Comparison of ENCODE assay signal across 10 cellular contexts in genomic region chr17:2723997-2724782, GRCh38. TPM values are rescaled to one million over a fixed set of nuclear protein-coding genes. Genes with fewer than 3 reads are reported as not detected.
DNase-seq lines count a peak whose midpoint lies in the region; ATAC-seq, FAIRE-seq and TF ChIP-seq lines count a peak whose summit lies in the region.
"Had no signal": no experiment of that assay in that cellular context is flagged by ENCODE, and none has a peak within 500 bp of the region (broad histone marks: within the 10 kb centered on the region; RNA-seq: fewer than 3 reads in every experiment).

No MANE protein-coding gene starts in this region.

- FAIRE-seq in A549 (lab: Jason Lieb, UNC), result no peak
- FAIRE-seq: islet of Langerhans had no signal

- ATAC-seq in A549 (peak in 1 of 2 experiments; percentile 10; a peak in 1 of 6 replicates), HG02938 (IDR thresholded peaks at IDR 0.05; ENCODE audit: unreplicated experiment) (no peak), GM21529 (IDR thresholded peaks at IDR 0.05; ENCODE audit: unreplicated experiment) (no peak), GM21381 (IDR thresholded peaks at IDR 0.05; ENCODE audit: unreplicated experiment) (no peak)

- H3K9me3 ChIP-seq in A549 (0 out of 3 replicates have a peak, but pooled peaks cover 4% of the 10 kb centered on the region), HUES48 (ENCODE audit: control insufficient read depth, insufficient read depth, low read length) (no peaks in the 10 kb centered on the region)

- H3K4me1 Mint-ChIP-seq in nephron progenitor cell, result peaks cover 6% of the 10 kb centered on the region

- H3K36me3 Mint-ChIP-seq in nephron progenitor cell (ENCODE audit: low read depth), result no peaks in the 10 kb centered on the region

- TF ChIP-seq RAD21 in A549 (conservative IDR thresholded peaks at IDR 0.05 in 1 of 2, IDR thresholded peaks at IDR 0.05 in 1 of 2), result no peak

- no peaks in the 10 kb centered on the region; the same call in 1 of the 2 replicates for H3K27me3 ChIP-seq in HUES48 (ENCODE audit: control insufficient read depth, insufficient read depth, low read length)

- peak overlapping the region; percentile 60 for H3K9ac ChIP-seq in HUES48 (ENCODE audit: low read depth, low read length)

- 0 out of 2 replicates have a peak, but pooled peaks cover 6% of the 10 kb centered on the region for H3K36me3 ChIP-seq in HUES48 (ENCODE audit: control insufficient read depth, insufficient read depth, low read length)

- POLR2A ChIA-PET in A549 (lab: Yijun Ruan, JAX), result no interaction called here

- no peak overlapping the region for H3K27ac Mint-ChIP-seq in nephron progenitor cell
- H3K27ac Mint-ChIP-seq: IgD-negative memory B cell had no signal

- DNase-seq in A549 (ENCODE audit: low read depth in 1 of 2, low spot score in 1 of 2) (no peak), fibroblast of villous mesenchyme (ENCODE audit: low read depth) (no peak), nephron progenitor cell (peak; percentile 51), OCI-M1 (lab: John Stamatoyannopoulos, UW) (no peak)

- CTCF ChIA-PET in A549 (lab: Yijun Ruan, JAX), result interaction anchor here (0.6 to 2.5 kb wide), 14 partner anchors 8 to 191 kb away, joined by 3 to 13 read pairs (median 4); no protein-coding TSS in a partner anchor

- TF ChIP-seq EP300 in A549 (IDR thresholded peaks at IDR 0.05), result no peak

- H3K4me3 Mint-ChIP-seq in nephron progenitor cell, result no peak overlapping the region

- H3K4me1 ChIP-seq in A549 (no peaks in the 10 kb centered on the region), HUES48 (ENCODE audit: control insufficient read depth, insufficient read depth, low read length) (peaks cover 15% of the 10 kb centered on the region)

- H3K27ac ChIP-seq in A549 (peak overlapping the region in 1 of 2 experiments; percentile 67; a peak in 4 of 6 replicates), HUES48 (ENCODE audit: low read depth, low read length) (peak overlapping the region; percentile 70)

- 63% methylated on average over 36 of the region's 98 CpGs for WGBS in A549 (ENCODE audit: missing lambda C conversion rate)

- peak overlapping the region; percentile 78 for H3K4me2 ChIP-seq in A549

- TF ChIP-seq CTCF in A549 (IDR thresholded peaks at IDR 0.05), result no peak
- no peak for TF ChIP-seq CTCF in fibroblast of villous mesenchyme (IDR thresholded peaks at IDR 0.05; ENCODE audit: insufficient read depth, low read depth, low read length)
- TF ChIP-seq CTCF in nephron progenitor cell (IDR thresholded peaks at IDR 0.05), result no peak

- TF ChIP-seq POLR2A in A549 (IDR thresholded peaks at IDR 0.05; ENCODE audit: low read length), result no peak

- peak overlapping the region; percentile 29; the same call in 2 of the 3 replicates for H3K4me3 ChIP-seq in A549
- H3K4me3 ChIP-seq in HUES48 (ENCODE audit: low read depth, low read length), result peak overlapping the region; percentile 55; the same call in 1 of the 2 replicates
- peak overlapping the region; percentile 18 for H3K4me3 ChIP-seq in fibroblast of villous mesenchyme (ENCODE audit: low read depth, low read length)

- peaks cover 78% of the 10 kb centered on the region for H3K27me3 Mint-ChIP-seq in nephron progenitor cell (ENCODE audit: low read depth, poor library complexity)

- H3K9me3 Mint-ChIP-seq in nephron progenitor cell, result peaks cover 6% of the 10 kb centered on the region
- H3K9me3 Mint-ChIP-seq: IgD-negative memory B cell had no signal

TF ChIP-seq in A549, 52 proteins besides CTCF, POLR2A, EP300 and RAD21:
- TF ChIP-seq HDAC2 (IDR thresholded peaks at IDR 0.05) (no peak), FOSL2 (IDR thresholded peaks at IDR 0.05) (no peak), FOSL2 (CRISPR knock-in tag; IDR thresholded peaks at IDR 0.05) (no peak), POLR2AphosphoS2 (conservative IDR thresholded peaks at IDR 0.05; ENCODE audit: low read length) (no peak), RFX5 (IDR thresholded peaks at IDR 0.05) (no peak), HES2 (IDR thresholded peaks at IDR 0.05) (no peak), HOXB13 (CRISPR knock-in tag; IDR thresholded peaks at IDR 0.05; ENCODE audit: low read depth) (no peak), TP53 (CRISPR knock-in tag; IDR thresholded peaks at IDR 0.05) (no peak), MAFK (IDR thresholded peaks at IDR 0.05; ENCODE audit: partially characterized antibody) (no peak), CHD4 (IDR thresholded peaks at IDR 0.05; ENCODE audit: borderline replicate concordance) (no peak), SMC3 (IDR thresholded peaks at IDR 0.05) (no peak), NR3C1 (IDR thresholded peaks at IDR 0.05) (no peak), ZFP36 (IDR thresholded peaks at IDR 0.05; ENCODE audit: borderline replicate concordance, partially characterized antibody) (no peak), NPAS2 (CRISPR knock-in tag; IDR thresholded peaks at IDR 0.05; ENCODE audit: borderline replicate concordance) (no peak), PHF8 (IDR thresholded peaks at IDR 0.05; ENCODE audit: borderline replicate concordance, low read depth) (no peak), JUNB (IDR thresholded peaks at IDR 0.05) (no peak), USF2 (IDR thresholded peaks at IDR 0.05) (no peak)
- TF ChIP-seq, protein P1, sequence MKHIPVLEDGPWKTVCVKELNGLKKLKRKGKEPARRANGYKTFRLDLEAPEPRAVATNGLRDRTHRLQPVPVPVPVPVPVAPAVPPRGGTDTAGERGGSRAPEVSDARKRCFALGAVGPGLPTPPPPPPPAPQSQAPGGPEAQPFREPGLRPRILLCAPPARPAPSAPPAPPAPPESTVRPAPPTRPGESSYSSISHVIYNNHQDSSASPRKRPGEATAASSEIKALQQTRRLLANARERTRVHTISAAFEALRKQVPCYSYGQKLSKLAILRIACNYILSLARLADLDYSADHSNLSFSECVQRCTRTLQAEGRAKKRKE (CRISPR knock-in tag; IDR thresholded peaks at IDR 0.05; ENCODE audit: low read depth), result no peak
- TF ChIP-seq, protein P2, sequence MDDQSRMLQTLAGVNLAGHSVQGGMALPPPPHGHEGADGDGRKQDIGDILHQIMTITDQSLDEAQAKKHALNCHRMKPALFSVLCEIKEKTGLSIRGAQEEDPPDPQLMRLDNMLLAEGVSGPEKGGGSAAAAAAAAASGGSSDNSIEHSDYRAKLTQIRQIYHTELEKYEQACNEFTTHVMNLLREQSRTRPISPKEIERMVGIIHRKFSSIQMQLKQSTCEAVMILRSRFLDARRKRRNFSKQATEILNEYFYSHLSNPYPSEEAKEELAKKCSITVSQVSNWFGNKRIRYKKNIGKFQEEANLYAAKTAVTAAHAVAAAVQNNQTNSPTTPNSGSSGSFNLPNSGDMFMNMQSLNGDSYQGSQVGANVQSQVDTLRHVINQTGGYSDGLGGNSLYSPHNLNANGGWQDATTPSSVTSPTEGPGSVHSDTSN (IDR thresholded peaks at IDR 0.05), result no peak
- TF ChIP-seq, protein P3, sequence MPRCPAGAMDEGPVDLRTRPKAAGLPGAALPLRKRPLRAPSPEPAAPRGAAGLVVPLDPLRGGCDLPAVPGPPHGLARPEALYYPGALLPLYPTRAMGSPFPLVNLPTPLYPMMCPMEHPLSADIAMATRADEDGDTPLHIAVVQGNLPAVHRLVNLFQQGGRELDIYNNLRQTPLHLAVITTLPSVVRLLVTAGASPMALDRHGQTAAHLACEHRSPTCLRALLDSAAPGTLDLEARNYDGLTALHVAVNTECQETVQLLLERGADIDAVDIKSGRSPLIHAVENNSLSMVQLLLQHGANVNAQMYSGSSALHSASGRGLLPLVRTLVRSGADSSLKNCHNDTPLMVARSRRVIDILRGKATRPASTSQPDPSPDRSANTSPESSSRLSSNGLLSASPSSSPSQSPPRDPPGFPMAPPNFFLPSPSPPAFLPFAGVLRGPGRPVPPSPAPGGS (IDR thresholded peaks at IDR 0.05), result no peak

RNA-seq across cellular contexts. Expression of gene CLUH, which starts 12.6 kb away (rescaled TPM):
- polyA plus RNA-seq in A549 (2011; rRNA removed), result 23.5 and 23.6 TPM in 2 replicates
- polyA plus RNA-seq in A549 (2012; cell fraction: cytosol; rRNA removed), result 105 and 145 TPM in 2 replicates
- polyA plus RNA-seq in A549 (2012; cell fraction: nucleus; rRNA removed), result 466 and 990 TPM in 2 replicates
- polyA plus RNA-seq in A549 (2017; fragmentation: RNase III; extraction: RNeasy Plus Mini Kit Qiagen cat#74134 plus additional on column Dnase treatment), result 87.8 to 98.8 TPM (median 93.1 TPM) in 3 replicates
- 18.8 and 35.7 TPM in 2 replicates for polyA minus RNA-seq in A549 (2011; rRNA and poly(A)+ RNA removed)
- 36.7 and 42.7 TPM in 2 replicates for total RNA-seq in fibroblast of villous mesenchyme

RNA-seq across cellular contexts. Expression of gene CCDC92B, which starts 25.3 kb away (rescaled TPM):
- polyA plus RNA-seq in A549 (2011; rRNA removed) (0.05 and 0.07 TPM in 2 replicates), A549 (2017; fragmentation: RNase III; extraction: RNeasy Plus Mini Kit Qiagen cat#74134 plus additional on column Dnase treatment) (0.08 to 0.12 TPM (median 0.10 TPM) in 3 replicates)
- polyA plus RNA-seq in A549 (2012; cell fraction: cytosol; rRNA removed), result 0.11 and 0.16 TPM in 2 replicates
- polyA plus RNA-seq in A549 (2012; cell fraction: nucleus; rRNA removed), result 0.28 and 0.36 TPM in 2 replicates
- polyA minus RNA-seq in A549 (2011; rRNA and poly(A)+ RNA removed), result 0.10 and 0.12 TPM in 2 replicates
- total RNA-seq in fibroblast of villous mesenchyme, result not detected in 2 replicates
- polyA plus RNA-seq: IgD-negative memory B cell had no signal
